ENCODE assay signal across 8 cellular contexts in the genomic region with DNA sequence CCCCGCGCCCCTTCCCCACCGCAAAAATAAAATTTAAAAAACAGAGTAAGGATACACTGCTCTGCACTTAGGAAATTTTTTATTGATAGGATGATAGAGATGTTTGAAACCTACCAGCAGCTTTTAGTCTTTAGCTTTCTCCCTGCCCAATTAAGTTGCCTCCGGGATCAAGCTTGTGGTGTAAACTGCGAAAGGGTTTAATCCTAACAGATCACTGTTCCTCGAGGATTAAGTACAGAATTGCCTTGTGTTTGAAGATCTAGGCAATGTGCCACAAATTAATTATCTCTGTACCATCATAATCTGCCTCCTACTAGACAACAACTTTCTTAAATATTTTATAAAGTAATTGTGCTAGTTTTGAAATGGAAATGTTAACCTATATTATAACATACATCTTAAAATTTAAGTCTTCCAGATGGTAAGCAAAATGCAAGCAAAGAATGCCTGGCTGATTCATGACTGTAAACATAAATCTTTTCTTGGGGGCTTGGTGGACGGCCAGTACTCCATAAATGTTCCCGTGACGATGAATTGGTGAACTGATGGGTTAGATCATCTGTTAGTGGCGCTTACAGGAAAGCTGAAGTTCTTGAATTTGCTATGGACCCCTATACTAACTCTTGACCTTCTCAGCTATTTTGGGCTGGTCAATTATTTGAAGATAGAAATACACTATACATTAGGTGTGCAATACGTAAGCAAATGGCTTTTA. TPM values are rescaled to one million over a fixed set of nuclear protein-coding genes. Genes with fewer than 3 reads are reported as not detected.
A peak's percentile ranks its signal among the peaks of the same experiment; 100 is the strongest.
DNase-seq lines count a peak whose midpoint lies in the region; ATAC-seq and TF ChIP-seq lines count a peak whose summit lies in the region.

No MANE protein-coding gene starts in this region.

- H3K27me3 Mint-ChIP-seq in T-helper 2 cell treated with Interferon-gamma antibody and Interleukin-4, amounts not matched to agents 5 μg/mL and 100 μg/mL, for 36 hours (ENCODE audit: low read depth) = peaks cover 85% of the 10 kb centered on the region

- peaks cover 34% of the 10 kb centered on the region for H3K4me1 Mint-ChIP-seq in T-helper 2 cell treated with Interferon-gamma antibody and Interleukin-4, amounts not matched to agents 5 μg/mL and 100 μg/mL, for 36 hours (ENCODE audit: low read depth)

- peak overlapping the region; percentile 84 for H3K4me2 ChIP-seq in skeletal muscle satellite cell (ENCODE audit: low read length)

- no peak for DNase-seq in T-helper 2 cell treated with Interferon-gamma antibody and Interleukin-4, amounts not matched to agents 5 μg/mL and 100 μg/mL, for 36 hours (ENCODE audit: low spot score)
- DNase-seq in T-helper 2 cell (no peak), SJCRH30 (peak in 1 of 2 experiments; percentile 62), fibroblast of mammary gland (ENCODE audit: low read depth) (peak; percentile 54), left lobe of liver (ENCODE audit: low spot score) (no peak), DMS 273 treated with DMSO at 0.1 percent for 48 hours (lab: John Stamatoyannopoulos, UW) (no peak), KG1 (lab: John Stamatoyannopoulos, UW) (no peak)

- H3K4me3 ChIP-seq in SJCRH30 (peak overlapping the region; percentile 60), fibroblast of mammary gland (ENCODE audit: control insufficient read depth, low read depth, low read length) (peak overlapping the region; percentile 57), skeletal muscle satellite cell (ENCODE audit: low read length) (peak overlapping the region; percentile 71)

- H3K9ac ChIP-seq in skeletal muscle satellite cell (ENCODE audit: low read depth, low read length) = peak overlapping the region; percentile 0

- H3K4me1 ChIP-seq in SJCRH30 (peaks cover 20% of the 10 kb centered on the region), skeletal muscle satellite cell (ENCODE audit: control insufficient read depth, insufficient read depth, low read length) (peaks cover 12% of the 10 kb centered on the region)

- H3K9me3 ChIP-seq in SJCRH30 (replicated peaks) (no peaks in the 10 kb centered on the region), skeletal muscle satellite cell (replicated peaks; ENCODE audit: low read length) (no peaks in the 10 kb centered on the region)

- H3K36me3 ChIP-seq in SJCRH30 (no peaks in the 10 kb centered on the region), skeletal muscle satellite cell (ENCODE audit: insufficient read depth, low read length) (no peaks in the 10 kb centered on the region)

- H3K36me3 Mint-ChIP-seq in T-helper 2 cell treated with Interferon-gamma antibody and Interleukin-4, amounts not matched to agents 5 μg/mL and 100 μg/mL, for 36 hours (ENCODE audit: low read depth) = no peaks in the 10 kb centered on the region

- no peak overlapping the region for H3K27ac Mint-ChIP-seq in T-helper 2 cell treated with Interferon-gamma antibody and Interleukin-4, amounts not matched to agents 5 μg/mL and 100 μg/mL, for 36 hours

- no peaks in the 10 kb centered on the region for H3K27me3 ChIP-seq in SJCRH30
- no peaks in the 10 kb centered on the region for H3K27me3 ChIP-seq in skeletal muscle satellite cell (ENCODE audit: control insufficient read depth, insufficient read depth, low read length)

- peak overlapping the region; percentile 82 for H3K4me3 Mint-ChIP-seq in T-helper 2 cell treated with Interferon-gamma antibody and Interleukin-4, amounts not matched to agents 5 μg/mL and 100 μg/mL, for 36 hours

- ATAC-seq in left lobe of liver = no peak

- TF ChIP-seq CTCF in fibroblast of mammary gland (conservative IDR thresholded peaks at IDR 0.05; ENCODE audit: control insufficient read depth, insufficient read depth, low read depth, low read length) = no peak

- H3K27ac ChIP-seq in SJCRH30 = peak overlapping the region; percentile 89

- no peaks in the 10 kb centered on the region for H3K9me3 Mint-ChIP-seq in T-helper 2 cell treated with Interferon-gamma antibody and Interleukin-4, amounts not matched to agents 5 μg/mL and 100 μg/mL, for 36 hours

RNA-seq across cellular contexts. Expression of a gene that starts 58.0 kb away (rescaled TPM):
- total RNA-seq in SJCRH30 (2014; rRNA removed; shearing (Covaris generic)) = 14.1 and 14.6 TPM in 2 replicates
- 36.5 and 37.1 TPM in 2 replicates for total RNA-seq in skeletal muscle satellite cell (2012; rRNA removed)
- 4.7 TPM for total RNA-seq in left lobe of liver
